In the genomic region with DNA sequence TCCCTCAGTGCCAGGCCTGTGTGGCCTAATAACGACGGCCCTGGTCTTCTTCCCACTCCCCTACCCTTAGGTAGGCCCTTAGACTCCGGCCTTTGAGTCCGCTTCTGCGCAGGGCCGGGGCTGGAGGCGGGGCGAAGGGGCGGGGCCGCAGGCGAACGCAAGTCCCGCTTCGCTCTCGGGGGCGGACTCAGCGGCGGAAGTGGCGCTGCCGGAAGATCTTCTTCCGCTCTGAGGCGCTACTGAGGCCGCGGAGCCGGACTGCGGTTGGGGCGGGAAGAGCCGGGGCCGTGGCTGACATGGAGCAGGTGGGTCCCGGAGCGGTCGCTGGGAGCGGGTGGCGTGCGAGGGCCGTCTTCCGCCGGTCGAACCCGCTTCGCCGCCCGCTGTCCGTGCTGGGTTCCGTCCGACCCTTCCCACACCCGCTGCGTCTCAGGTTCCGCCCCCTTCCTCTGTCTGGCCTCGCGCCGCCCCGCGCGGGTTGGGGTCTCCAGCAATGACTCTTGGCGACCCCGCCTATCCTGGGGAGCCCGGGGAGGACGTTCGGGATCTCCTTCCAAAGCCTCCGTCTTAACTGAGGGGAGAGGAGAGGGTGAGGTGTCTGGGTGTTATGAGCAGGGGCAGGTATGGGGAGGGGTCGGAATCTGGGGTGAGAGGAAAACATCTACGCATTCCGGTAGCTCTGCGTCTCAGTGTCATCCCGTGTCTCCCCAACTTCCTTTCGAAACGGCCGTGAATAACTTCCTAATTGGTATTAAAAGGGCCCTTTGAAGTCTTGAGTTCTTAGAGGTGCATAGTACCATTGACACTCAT, we compare ENCODE assay signal across 1 cellular context.
TF ChIP-seq lines count a peak whose summit lies in the region.

A gene (plus strand): TSS at position 218 of the 810 bp plus-strand sequence. CDS start 16,388 bp downstream, outside the sequence.

TF ChIP-seq in HepG2, 621 proteins besides CTCF, POLR2A, EP300 and RAD21 (continued from another document and continues in another):
- TF ChIP-seq ZNF629 (CRISPR knock-in tag; conservative IDR thresholded peaks at IDR 0.05), result no peak
- TF ChIP-seq, protein P1, sequence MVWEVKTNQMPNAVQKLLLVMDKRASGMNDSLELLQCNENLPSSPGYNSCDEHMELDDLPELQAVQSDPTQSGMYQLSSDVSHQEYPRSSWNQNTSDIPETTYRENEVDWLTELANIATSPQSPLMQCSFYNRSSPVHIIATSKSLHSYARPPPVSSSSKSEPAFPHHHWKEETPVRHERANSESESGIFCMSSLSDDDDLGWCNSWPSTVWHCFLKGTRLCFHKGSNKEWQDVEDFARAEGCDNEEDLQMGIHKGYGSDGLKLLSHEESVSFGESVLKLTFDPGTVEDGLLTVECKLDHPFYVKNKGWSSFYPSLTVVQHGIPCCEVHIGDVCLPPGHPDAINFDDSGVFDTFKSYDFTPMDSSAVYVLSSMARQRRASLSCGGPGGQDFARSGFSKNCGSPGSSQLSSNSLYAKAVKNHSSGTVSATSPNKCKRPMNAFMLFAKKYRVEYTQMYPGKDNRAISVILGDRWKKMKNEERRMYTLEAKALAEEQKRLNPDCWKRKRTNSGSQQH (CRISPR knock-in tag; IDR thresholded peaks at IDR 0.05; ENCODE audit: low read depth), result no peak
- peak; percentile 90 for TF ChIP-seq TAF1 (CRISPR knock-in tag; IDR thresholded peaks at IDR 0.05)
- TF ChIP-seq ZNF251 (CRISPR knock-in tag; IDR thresholded peaks at IDR 0.05), result no peak
- TF ChIP-seq, protein P2, sequence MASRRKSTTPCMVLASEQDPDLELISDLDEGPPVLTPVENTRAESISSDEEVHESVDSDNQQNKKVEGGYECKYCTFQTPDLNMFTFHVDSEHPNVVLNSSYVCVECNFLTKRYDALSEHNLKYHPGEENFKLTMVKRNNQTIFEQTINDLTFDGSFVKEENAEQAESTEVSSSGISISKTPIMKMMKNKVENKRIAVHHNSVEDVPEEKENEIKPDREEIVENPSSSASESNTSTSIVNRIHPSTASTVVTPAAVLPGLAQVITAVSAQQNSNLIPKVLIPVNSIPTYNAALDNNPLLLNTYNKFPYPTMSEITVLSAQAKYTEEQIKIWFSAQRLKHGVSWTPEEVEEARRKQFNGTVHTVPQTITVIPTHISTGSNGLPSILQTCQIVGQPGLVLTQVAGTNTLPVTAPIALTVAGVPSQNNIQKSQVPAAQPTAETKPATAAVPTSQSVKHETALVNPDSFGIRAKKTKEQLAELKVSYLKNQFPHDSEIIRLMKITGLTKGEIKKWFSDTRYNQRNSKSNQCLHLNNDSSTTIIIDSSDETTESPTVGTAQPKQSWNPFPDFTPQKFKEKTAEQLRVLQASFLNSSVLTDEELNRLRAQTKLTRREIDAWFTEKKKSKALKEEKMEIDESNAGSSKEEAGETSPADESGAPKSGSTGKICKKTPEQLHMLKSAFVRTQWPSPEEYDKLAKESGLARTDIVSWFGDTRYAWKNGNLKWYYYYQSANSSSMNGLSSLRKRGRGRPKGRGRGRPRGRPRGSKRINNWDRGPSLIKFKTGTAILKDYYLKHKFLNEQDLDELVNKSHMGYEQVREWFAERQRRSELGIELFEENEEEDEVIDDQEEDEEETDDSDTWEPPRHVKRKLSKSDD (CRISPR knock-in tag; IDR thresholded peaks at IDR 0.05; ENCODE audit: low read depth), result peak; percentile 33; the same call in 1 of the 2 replicates
- TF ChIP-seq, protein P3, sequence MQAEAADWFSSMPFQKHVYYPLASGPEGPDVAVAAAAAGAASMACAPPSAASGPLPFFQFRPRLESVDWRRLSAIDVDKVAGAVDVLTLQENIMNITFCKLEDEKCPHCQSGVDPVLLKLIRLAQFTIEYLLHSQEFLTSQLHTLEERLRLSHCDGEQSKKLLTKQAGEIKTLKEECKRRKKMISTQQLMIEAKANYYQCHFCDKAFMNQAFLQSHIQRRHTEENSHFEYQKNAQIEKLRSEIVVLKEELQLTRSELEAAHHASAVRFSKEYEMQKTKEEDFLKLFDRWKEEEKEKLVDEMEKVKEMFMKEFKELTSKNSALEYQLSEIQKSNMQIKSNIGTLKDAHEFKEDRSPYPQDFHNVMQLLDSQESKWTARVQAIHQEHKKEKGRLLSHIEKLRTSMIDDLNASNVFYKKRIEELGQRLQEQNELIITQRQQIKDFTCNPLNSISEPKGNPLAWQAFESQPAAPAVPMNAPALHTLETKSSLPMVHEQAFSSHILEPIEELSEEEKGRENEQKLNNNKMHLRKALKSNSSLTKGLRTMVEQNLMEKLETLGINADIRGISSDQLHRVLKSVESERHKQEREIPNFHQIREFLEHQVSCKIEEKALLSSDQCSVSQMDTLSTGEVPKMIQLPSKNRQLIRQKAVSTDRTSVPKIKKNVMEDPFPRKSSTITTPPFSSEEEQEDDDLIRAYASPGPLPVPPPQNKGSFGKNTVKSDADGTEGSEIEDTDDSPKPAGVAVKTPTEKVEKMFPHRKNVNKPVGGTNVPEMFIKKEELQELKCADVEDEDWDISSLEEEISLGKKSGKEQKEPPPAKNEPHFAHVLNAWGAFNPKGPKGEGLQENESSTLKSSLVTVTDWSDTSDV (CRISPR knock-in tag; IDR thresholded peaks at IDR 0.05), result peak; percentile 90
- TF ChIP-seq, protein P4, sequence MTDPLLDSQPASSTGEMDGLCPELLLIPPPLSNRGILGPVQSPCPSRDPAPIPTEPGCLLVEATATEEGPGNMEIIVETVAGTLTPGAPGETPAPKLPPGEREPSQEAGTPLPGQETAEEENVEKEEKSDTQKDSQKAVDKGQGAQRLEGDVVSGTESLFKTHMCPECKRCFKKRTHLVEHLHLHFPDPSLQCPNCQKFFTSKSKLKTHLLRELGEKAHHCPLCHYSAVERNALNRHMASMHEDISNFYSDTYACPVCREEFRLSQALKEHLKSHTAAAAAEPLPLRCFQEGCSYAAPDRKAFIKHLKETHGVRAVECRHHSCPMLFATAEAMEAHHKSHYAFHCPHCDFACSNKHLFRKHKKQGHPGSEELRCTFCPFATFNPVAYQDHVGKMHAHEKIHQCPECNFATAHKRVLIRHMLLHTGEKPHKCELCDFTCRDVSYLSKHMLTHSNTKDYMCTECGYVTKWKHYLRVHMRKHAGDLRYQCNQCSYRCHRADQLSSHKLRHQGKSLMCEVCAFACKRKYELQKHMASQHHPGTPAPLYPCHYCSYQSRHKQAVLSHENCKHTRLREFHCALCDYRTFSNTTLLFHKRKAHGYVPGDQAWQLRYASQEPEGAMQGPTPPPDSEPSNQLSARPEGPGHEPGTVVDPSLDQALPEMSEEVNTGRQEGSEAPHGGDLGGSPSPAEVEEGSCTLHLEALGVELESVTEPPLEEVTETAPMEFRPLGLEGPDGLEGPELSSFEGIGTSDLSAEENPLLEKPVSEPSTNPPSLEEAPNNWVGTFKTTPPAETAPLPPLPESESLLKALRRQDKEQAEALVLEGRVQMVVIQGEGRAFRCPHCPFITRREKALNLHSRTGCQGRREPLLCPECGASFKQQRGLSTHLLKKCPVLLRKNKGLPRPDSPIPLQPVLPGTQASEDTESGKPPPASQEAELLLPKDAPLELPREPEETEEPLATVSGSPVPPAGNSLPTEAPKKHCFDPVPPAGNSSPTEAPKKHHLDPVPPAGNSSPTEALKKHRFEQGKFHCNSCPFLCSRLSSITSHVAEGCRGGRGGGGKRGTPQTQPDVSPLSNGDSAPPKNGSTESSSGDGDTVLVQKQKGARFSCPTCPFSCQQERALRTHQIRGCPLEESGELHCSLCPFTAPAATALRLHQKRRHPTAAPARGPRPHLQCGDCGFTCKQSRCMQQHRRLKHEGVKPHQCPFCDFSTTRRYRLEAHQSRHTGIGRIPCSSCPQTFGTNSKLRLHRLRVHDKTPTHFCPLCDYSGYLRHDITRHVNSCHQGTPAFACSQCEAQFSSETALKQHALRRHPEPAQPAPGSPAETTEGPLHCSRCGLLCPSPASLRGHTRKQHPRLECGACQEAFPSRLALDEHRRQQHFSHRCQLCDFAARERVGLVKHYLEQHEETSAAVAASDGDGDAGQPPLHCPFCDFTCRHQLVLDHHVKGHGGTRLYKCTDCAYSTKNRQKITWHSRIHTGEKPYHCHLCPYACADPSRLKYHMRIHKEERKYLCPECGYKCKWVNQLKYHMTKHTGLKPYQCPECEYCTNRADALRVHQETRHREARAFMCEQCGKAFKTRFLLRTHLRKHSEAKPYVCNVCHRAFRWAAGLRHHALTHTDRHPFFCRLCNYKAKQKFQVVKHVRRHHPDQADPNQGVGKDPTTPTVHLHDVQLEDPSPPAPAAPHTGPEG (CRISPR knock-in tag; IDR thresholded peaks at IDR 0.05), result 0 out of 2 replicates have a peak, but pooled peaks have one; percentile 16
- TF ChIP-seq HMG20B (CRISPR knock-in tag; conservative IDR thresholded peaks at IDR 0.05), result 0 out of 2 replicates have a peak, but pooled peaks have one; percentile 37
- peak; percentile 70; the same call in 1 of the 2 replicates for TF ChIP-seq ZNF20 (CRISPR knock-in tag; IDR thresholded peaks at IDR 0.05)
- TF ChIP-seq, protein P5, sequence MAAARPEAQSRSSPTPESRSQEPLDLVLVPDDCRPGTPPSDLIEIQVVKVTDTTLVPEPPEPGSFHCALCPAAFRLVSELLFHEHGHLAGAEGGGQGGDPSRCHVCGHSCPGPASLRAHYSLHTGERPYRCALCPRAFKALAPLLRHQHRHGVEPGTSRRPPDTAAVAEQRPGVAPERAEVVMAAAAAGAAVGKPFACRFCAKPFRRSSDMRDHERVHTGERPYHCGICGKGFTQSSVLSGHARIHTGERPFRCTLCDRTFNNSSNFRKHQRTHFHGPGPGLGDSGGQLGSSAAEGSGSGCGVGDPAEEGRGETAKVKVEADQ (CRISPR knock-in tag; IDR thresholded peaks at IDR 0.05; ENCODE audit: borderline replicate concordance), result no peak
- TF ChIP-seq ZNF619 (CRISPR knock-in tag; IDR thresholded peaks at IDR 0.05), result peak; percentile 54; the same call in 1 of the 2 replicates
- TF ChIP-seq, protein P6, sequence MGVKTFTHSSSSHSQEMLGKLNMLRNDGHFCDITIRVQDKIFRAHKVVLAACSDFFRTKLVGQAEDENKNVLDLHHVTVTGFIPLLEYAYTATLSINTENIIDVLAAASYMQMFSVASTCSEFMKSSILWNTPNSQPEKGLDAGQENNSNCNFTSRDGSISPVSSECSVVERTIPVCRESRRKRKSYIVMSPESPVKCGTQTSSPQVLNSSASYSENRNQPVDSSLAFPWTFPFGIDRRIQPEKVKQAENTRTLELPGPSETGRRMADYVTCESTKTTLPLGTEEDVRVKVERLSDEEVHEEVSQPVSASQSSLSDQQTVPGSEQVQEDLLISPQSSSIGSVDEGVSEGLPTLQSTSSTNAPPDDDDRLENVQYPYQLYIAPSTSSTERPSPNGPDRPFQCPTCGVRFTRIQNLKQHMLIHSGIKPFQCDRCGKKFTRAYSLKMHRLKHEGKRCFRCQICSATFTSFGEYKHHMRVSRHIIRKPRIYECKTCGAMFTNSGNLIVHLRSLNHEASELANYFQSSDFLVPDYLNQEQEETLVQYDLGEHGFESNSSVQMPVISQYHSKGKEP (CRISPR knock-in tag; IDR thresholded peaks at IDR 0.05), result peak; percentile 78; the same call in 1 of the 2 replicates
- TF ChIP-seq NFIB (CRISPR knock-in tag; IDR thresholded peaks at IDR 0.05; ENCODE audit: borderline replicate concordance), result no peak
- TF ChIP-seq SNAI1 (CRISPR knock-in tag; IDR thresholded peaks at IDR 0.05; ENCODE audit: borderline replicate concordance), result peak; percentile 83
- TF ChIP-seq ZNF652 (CRISPR knock-in tag; IDR thresholded peaks at IDR 0.05; ENCODE audit: borderline replicate concordance, low read depth), result no peak
- TF ChIP-seq TCF7L2 (IDR thresholded peaks at IDR 0.05; ENCODE audit: low read depth, low read length), result no peak
- TF ChIP-seq, protein P7, sequence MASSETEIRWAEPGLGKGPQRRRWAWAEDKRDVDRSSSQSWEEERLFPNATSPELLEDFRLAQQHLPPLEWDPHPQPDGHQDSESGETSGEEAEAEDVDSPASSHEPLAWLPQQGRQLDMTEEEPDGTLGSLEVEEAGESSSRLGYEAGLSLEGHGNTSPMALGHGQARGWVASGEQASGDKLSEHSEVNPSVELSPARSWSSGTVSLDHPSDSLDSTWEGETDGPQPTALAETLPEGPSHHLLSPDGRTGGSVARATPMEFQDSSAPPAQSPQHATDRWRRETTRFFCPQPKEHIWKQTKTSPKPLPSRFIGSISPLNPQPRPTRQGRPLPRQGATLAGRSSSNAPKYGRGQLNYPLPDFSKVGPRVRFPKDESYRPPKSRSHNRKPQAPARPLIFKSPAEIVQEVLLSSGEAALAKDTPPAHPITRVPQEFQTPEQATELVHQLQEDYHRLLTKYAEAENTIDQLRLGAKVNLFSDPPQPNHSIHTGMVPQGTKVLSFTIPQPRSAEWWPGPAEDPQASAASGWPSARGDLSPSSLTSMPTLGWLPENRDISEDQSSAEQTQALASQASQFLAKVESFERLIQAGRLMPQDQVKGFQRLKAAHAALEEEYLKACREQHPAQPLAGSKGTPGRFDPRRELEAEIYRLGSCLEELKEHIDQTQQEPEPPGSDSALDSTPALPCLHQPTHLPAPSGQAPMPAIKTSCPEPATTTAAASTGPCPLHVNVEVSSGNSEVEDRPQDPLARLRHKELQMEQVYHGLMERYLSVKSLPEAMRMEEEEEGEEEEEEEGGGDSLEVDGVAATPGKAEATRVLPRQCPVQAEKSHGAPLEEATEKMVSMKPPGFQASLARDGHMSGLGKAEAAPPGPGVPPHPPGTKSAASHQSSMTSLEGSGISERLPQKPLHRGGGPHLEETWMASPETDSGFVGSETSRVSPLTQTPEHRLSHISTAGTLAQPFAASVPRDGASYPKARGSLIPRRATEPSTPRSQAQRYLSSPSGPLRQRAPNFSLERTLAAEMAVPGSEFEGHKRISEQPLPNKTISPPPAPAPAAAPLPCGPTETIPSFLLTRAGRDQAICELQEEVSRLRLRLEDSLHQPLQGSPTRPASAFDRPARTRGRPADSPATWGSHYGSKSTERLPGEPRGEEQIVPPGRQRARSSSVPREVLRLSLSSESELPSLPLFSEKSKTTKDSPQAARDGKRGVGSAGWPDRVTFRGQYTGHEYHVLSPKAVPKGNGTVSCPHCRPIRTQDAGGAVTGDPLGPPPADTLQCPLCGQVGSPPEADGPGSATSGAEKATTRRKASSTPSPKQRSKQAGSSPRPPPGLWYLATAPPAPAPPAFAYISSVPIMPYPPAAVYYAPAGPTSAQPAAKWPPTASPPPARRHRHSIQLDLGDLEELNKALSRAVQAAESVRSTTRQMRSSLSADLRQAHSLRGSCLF (CRISPR knock-in tag; IDR thresholded peaks at IDR 0.05; ENCODE audit: borderline replicate concordance), result 0 out of 2 replicates have a peak, but pooled peaks have one; percentile 17
- TF ChIP-seq, protein P8, sequence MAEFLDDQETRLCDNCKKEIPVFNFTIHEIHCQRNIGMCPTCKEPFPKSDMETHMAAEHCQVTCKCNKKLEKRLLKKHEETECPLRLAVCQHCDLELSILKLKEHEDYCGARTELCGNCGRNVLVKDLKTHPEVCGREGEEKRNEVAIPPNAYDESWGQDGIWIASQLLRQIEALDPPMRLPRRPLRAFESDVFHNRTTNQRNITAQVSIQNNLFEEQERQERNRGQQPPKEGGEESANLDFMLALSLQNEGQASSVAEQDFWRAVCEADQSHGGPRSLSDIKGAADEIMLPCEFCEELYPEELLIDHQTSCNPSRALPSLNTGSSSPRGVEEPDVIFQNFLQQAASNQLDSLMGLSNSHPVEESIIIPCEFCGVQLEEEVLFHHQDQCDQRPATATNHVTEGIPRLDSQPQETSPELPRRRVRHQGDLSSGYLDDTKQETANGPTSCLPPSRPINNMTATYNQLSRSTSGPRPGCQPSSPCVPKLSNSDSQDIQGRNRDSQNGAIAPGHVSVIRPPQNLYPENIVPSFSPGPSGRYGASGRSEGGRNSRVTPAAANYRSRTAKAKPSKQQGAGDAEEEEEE (CRISPR knock-in tag; IDR thresholded peaks at IDR 0.05; ENCODE audit: borderline replicate concordance), result 0 out of 2 replicates have a peak, but pooled peaks have one; percentile 21
- no peak for TF ChIP-seq ZNF83 (CRISPR knock-in tag; IDR thresholded peaks at IDR 0.05; ENCODE audit: borderline replicate concordance)
- no peak for TF ChIP-seq ZNF549 (CRISPR knock-in tag; IDR thresholded peaks at IDR 0.05)
- TF ChIP-seq ARHGAP35 (CRISPR knock-in tag; IDR thresholded peaks at IDR 0.05; ENCODE audit: borderline replicate concordance), result peak; percentile 85; the same call in 1 of the 2 replicates
- TF ChIP-seq ATF7-NPFF (CRISPR knock-in tag; IDR thresholded peaks at IDR 0.05; ENCODE audit: low read depth), result peak; percentile 81
- peak; percentile 59; the same call in 1 of the 2 replicates for TF ChIP-seq GFI1 (CRISPR knock-in tag; IDR thresholded peaks at IDR 0.05; ENCODE audit: borderline replicate concordance)
